In the genomic region with DNA sequence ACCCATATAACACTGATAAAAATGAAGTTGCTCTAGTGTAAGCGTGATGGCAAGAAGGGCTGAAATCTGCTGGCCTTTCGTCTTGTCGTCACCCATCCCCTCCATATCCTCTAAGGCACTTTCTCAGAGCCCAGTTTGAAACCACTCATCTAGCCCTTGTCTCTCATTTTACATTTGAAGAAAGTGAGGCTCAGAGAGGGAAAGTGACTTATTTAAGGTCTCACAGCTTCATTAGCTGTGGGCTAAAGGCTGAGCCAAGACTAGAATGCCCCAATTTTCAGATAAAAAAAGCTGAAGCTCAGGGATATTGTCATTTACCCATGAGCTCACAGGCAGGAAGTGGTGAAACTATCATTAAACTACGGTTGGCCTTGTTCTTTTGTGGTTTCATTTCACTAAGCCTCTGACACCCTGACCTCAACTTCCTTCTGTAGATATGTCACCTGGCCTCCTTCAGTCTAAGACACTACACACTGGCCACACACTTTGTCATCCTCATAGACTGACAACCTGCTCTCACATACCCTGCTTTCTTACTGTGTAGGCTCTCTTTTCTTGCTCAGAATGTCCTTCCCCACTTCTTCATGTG, we compare ENCODE assay signal across 8 cellular contexts.
DNase-seq lines count a peak whose midpoint lies in the region; ATAC-seq, FAIRE-seq and TF ChIP-seq lines count a peak whose summit lies in the region.

No MANE protein-coding gene starts in this region.

- no peak overlapping the region for H3K4me3 ChIP-seq in WERI-Rb-1 (ENCODE audit: low read depth, low read length)

- no peak overlapping the region for H3K27ac ChIP-seq in WERI-Rb-1

- DNase-seq in RCC 7860 (ENCODE audit: low spot score) (peak; percentile 37), DMS 273 (lab: John Stamatoyannopoulos, UW; ENCODE audit: unreplicated experiment) (no peak), WERI-Rb-1 (no peak), HuH-7 (ENCODE audit: low spot score) (no peak)
- peak; percentile 40 for DNase-seq in activated naive CD8-positive, alpha-beta T cell treated with anti-CD3 and anti-CD28 coated beads, Interleukin-2, amount 50 U/mL, for 24 hours
- peak; percentile 10 to 11 for DNase-seq in stimulated activated CD8-positive, alpha-beta memory T cell treated with anti-CD3 and anti-CD28 coated beads, Interleukin-4, amount 100 ng/mL, for 4 hours (ENCODE audit: low read depth in 2 of 2, low spot score in 1 of 2)

- H3K4me1 Mint-ChIP-seq in activated naive CD8-positive, alpha-beta T cell treated with anti-CD3 and anti-CD28 coated beads, Interleukin-2, amount 50 U/mL, for 24 hours = peaks cover 78% of the 10 kb centered on the region

- H3K9me3 Mint-ChIP-seq in activated naive CD8-positive, alpha-beta T cell treated with anti-CD3 and anti-CD28 coated beads, Interleukin-2, amount 50 U/mL, for 24 hours = no peaks in the 10 kb centered on the region

- TF ChIP-seq CTCF in WERI-Rb-1 (IDR thresholded peaks at IDR 0.05; ENCODE audit: low read depth, low read length) = no peak

- peak overlapping the region; percentile 93 for H3K27ac Mint-ChIP-seq in activated naive CD8-positive, alpha-beta T cell treated with anti-CD3 and anti-CD28 coated beads, Interleukin-2, amount 50 U/mL, for 24 hours

- ATAC-seq in GM18907 (IDR thresholded peaks at IDR 0.05; ENCODE audit: unreplicated experiment) = peak; percentile 98
- peak; percentile 95 for ATAC-seq in HG02885 (IDR thresholded peaks at IDR 0.05; ENCODE audit: poor library complexity, unreplicated experiment)
- ATAC-seq in activated naive CD8-positive, alpha-beta T cell treated with anti-CD3 and anti-CD28 coated beads, Interleukin-2, amount 50 U/mL, for 24 hours = peak; percentile 99

- H3K36me3 Mint-ChIP-seq in activated naive CD8-positive, alpha-beta T cell treated with anti-CD3 and anti-CD28 coated beads, Interleukin-2, amount 50 U/mL, for 24 hours (ENCODE audit: low read depth) = no peaks in the 10 kb centered on the region

- no peaks in the 10 kb centered on the region for H3K27me3 Mint-ChIP-seq in activated naive CD8-positive, alpha-beta T cell treated with anti-CD3 and anti-CD28 coated beads, Interleukin-2, amount 50 U/mL, for 24 hours

- H3K9me3 ChIP-seq in WERI-Rb-1 (ENCODE audit: severe bottlenecking) = no peaks in the 10 kb centered on the region

- H3K36me3 ChIP-seq in WERI-Rb-1 = no peaks in the 10 kb centered on the region

- FAIRE-seq in RCC 7860 (lab: Jason Lieb, UNC) = no peak

- H3K4me3 Mint-ChIP-seq in activated naive CD8-positive, alpha-beta T cell treated with anti-CD3 and anti-CD28 coated beads, Interleukin-2, amount 50 U/mL, for 24 hours = peak overlapping the region; percentile 43

- H3K27me3 ChIP-seq in WERI-Rb-1 (ENCODE audit: insufficient read depth, low read depth, severe bottlenecking) = no peaks in the 10 kb centered on the region

Comparison
In these comparisons a context has a peak if more than half of its experiments do, and no peak if none do; other contexts are left out.
1. DNase-seq: peak in RCC 7860 (single experiment), activated naive CD8-positive, alpha-beta T cell treated with anti-CD3 and anti-CD28 coated beads, Interleukin-2, amount 50 U/mL, for 24 hours (single experiment) and stimulated activated CD8-positive, alpha-beta memory T cell treated with anti-CD3 and anti-CD28 coated beads, Interleukin-4, amount 100 ng/mL, for 4 hours (2 of 2); none in DMS 273 (single experiment), WERI-Rb-1 (single experiment) and HuH-7 (single experiment).
2. Peak in every context shown above with its lines, with median percentiles within 50 percentile points of each other: ATAC-seq.